Comparison of ENCODE assay signal across 22 cellular contexts in the genomic region with DNA sequence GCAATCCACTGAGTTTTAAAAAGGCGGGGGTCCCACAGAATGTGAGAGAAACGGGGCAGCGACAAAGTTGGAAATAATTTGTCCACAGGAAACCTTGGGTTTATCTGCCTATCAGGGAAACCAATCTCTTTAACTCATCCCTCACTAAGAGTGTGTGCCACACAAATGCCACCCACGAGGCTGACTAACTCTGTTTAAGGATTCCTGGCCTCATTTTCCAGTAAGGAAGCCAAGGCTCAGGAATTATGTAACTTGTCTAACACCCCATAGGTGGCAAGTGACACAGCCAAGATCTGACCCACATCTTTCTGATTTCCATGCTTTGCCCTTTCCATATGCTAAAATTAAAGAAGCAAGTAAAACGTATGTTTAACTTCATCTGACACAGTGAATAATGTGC.
"Had no signal": no experiment of that assay in that cellular context is flagged by ENCODE, and none has a peak within 500 bp of the region (broad histone marks: within the 10 kb centered on the region; RNA-seq: fewer than 3 reads in every experiment).

No MANE protein-coding gene starts in this region.

- H3K4me1 ChIP-seq: breast epithelium, esophagus squamous epithelium, stomach, testis, upper lobe of left lung had no signal

- ATAC-seq: activated CD8-positive, alpha-beta memory T cell treated with anti-CD3 and anti-CD28 coated beads, Interleukin-2, amount 10 ng/mL, durations not matched to agents 7 days and 5 days; effector memory CD8-positive, alpha-beta T cell had no signal

- DNase-seq: activated CD4-positive, alpha-beta memory T cell treated with anti-CD3 and anti-CD28 coated beads, Interleukin-2, amount 10 ng/mL, durations not matched to agents 7 days and 5 days; activated CD4-positive, alpha-beta T cell treated with anti-CD3 and anti-CD28 coated beads for 48 hours; activated CD4-positive, CD25-positive, alpha-beta regulatory T cell; activated CD8-positive, alpha-beta memory T cell treated with anti-CD3 and anti-CD28 coated beads, Interleukin-2, amount 10 ng/mL, durations not matched to agents 7 days and 5 days; activated naive CD4-positive, alpha-beta T cell treated with anti-CD3 and anti-CD28 coated beads, Interleukin-2, amount 10 ng/mL, durations not matched to agents 7 days and 5 days; activated T-cell treated with anti-CD3 and anti-CD28 coated beads, Interleukin-2, amount 50 U/mL, for 1 hour; aorta; dermis blood vessel endothelial cell; effector memory CD8-positive, alpha-beta T cell; esophagus squamous epithelium; left cardiac atrium; nephron progenitor cell; right lobe of liver; stimulated activated CD4-positive, alpha-beta T cell treated with anti-CD3 and anti-CD28 coated beads, Interleukin-4, amount 100 ng/mL, for 1 hour; stomach; T1000; testis; upper lobe of left lung had no signal

- H3K27me3 ChIP-seq: breast epithelium, esophagus squamous epithelium, hepatocyte, right lobe of liver, stomach, testis, upper lobe of left lung had no signal

- H3K4me3 ChIP-seq: breast epithelium, esophagus squamous epithelium, hepatocyte, lung, right lobe of liver, smooth muscle cell, stomach, testis, upper lobe of left lung had no signal

- H3K27ac ChIP-seq: breast epithelium, esophagus squamous epithelium, hepatocyte, right lobe of liver, stomach, testis, upper lobe of left lung had no signal

- H3K36me3 ChIP-seq: breast epithelium, esophagus squamous epithelium, right lobe of liver, stomach, upper lobe of left lung had no signal

- H3K9me3 ChIP-seq: breast epithelium, right lobe of liver, stomach, testis, upper lobe of left lung had no signal
